Comparison of ENCODE assay signal across 18 cellular contexts in the genomic region with DNA sequence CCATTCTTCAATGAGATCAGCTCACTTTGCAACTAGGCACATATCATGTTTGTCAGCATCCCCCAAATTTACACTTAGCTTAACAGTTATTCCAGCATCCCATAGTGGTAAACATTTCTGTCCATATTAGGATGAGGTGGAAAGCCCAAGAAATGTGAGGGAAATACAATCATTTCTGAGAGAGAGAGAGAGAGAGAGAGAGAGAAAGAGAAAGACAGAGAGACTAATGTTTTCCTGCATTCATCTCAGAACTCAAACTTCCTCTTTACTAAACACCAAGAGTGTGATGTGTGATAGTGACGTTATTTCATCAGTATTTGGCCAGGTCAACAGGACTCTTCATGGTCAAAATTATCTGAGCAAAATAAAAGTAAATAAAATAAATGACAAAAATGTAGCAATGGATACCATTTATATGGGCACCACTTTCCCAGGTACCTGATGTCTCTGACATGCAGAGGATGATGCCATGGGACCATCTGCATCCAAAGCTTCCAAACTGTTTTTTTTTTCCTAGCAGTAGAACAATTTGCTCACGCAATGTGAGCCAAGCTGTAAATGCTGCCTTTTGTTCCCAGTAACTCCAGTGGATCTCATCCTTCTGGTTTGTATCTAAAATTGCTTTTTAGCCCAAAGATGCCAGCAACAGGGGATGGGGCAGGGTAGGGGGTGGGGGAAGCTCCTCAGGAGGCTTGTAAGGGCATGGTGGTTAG. TPM values are rescaled to one million over a fixed set of nuclear protein-coding genes. Genes with fewer than 3 reads are reported as not detected.
DNase-seq lines count a peak whose midpoint lies in the region; ATAC-seq, FAIRE-seq and TF ChIP-seq lines count a peak whose summit lies in the region.
"Had no signal": no experiment of that assay in that cellular context is flagged by ENCODE, and none has a peak within 500 bp of the region (broad histone marks: within the 10 kb centered on the region; RNA-seq: fewer than 3 reads in every experiment).

No MANE protein-coding gene starts in this region.

- no peak overlapping the region for H3K4me3 Mint-ChIP-seq in natural killer cell treated with Interleukin-12 subunit alpha and Interleukin-12 subunit beta and Interleukin-15 and Interleukin-18, amount 100 ng/mL, for 72 hours
- H3K4me3 Mint-ChIP-seq in endodermal cell = no peak overlapping the region
- H3K4me3 Mint-ChIP-seq: activated CD4-positive, alpha-beta memory T cell treated with anti-CD3 and anti-CD28 coated beads for 36 hours; dendritic cell treated with granulocyte-macrophage colony-stimulating factor and Interleukin-4, amounts not matched to agents 40 ng/mL and 50 ng/mL, for 4 days had no signal

- TF ChIP-seq CTCF in GM10248 (IDR thresholded peaks at IDR 0.05; ENCODE audit: control extremely low read depth, extremely low read depth, low read depth, missing control alignments) (no peak), GM12878 (IDR thresholded peaks at IDR 0.05 in 2 of 3, conservative IDR thresholded peaks at IDR 0.05 in 1 of 3; ENCODE audit: control insufficient read depth in 2 of 3, extremely low read depth in 1 of 3, insufficient read depth in 1 of 3, low read depth in 3 of 3, low read length in 3 of 3) (no peak), endodermal cell (conservative IDR thresholded peaks at IDR 0.05) (no peak)

- TF ChIP-seq EP300 in GM12878 (IDR thresholded peaks at IDR 0.05; ENCODE audit: borderline replicate concordance in 1 of 2, control insufficient read depth in 1 of 2, low read depth in 2 of 2, low read length in 2 of 2) = no peak; a peak in 1 of 4 replicates

- H3K4me2 ChIP-seq in GM12878 (ENCODE audit: control insufficient read depth, insufficient read depth) = peak overlapping the region; percentile 7; the same call in 1 of the 2 replicates

- H3K27me3 Mint-ChIP-seq in natural killer cell treated with Interleukin-12 subunit alpha and Interleukin-12 subunit beta and Interleukin-15 and Interleukin-18, amount 100 ng/mL, for 72 hours = no peaks in the 10 kb centered on the region
- H3K27me3 Mint-ChIP-seq in endodermal cell (ENCODE audit: insufficient read depth) = no peaks in the 10 kb centered on the region
- H3K27me3 Mint-ChIP-seq: activated CD4-positive, alpha-beta memory T cell treated with anti-CD3 and anti-CD28 coated beads for 36 hours; dendritic cell treated with granulocyte-macrophage colony-stimulating factor and Interleukin-4, amounts not matched to agents 40 ng/mL and 50 ng/mL, for 4 days had no signal

- DNase-seq in GM10248 (ENCODE audit: extremely low spot score) (peak; percentile 65), GM12878 (ENCODE audit: low read depth, low spot score) (no peak), foreskin melanocyte (no peak), endodermal cell (no peak), NCI-H1105 treated with DMSO at 0.1 percent for 48 hours (lab: John Stamatoyannopoulos, UW) (no peak)
- DNase-seq in natural killer cell treated with Interleukin-12 subunit alpha and Interleukin-12 subunit beta and Interleukin-15 and Interleukin-18, amount 100 ng/mL, for 72 hours (ENCODE audit: low spot score) = no peak
- DNase-seq: activated CD4-positive, alpha-beta memory T cell treated with anti-CD3 and anti-CD28 coated beads for 36 hours; NCI-H2107; NCI-H526 treated with DMSO at 0.1 percent for 48 hours; pancreas had no signal

- H3K4me1 ChIP-seq in GM12878 (ENCODE audit: control insufficient read depth, insufficient read depth, low read length) = peaks cover 8% of the 10 kb centered on the region
- no peaks in the 10 kb centered on the region for H3K4me1 ChIP-seq in endodermal cell (ENCODE audit: control insufficient read depth, insufficient read depth, low read length)
- H3K4me1 ChIP-seq: breast epithelium, HAP-1, pancreas, suprapubic skin had no signal

- in situ Hi-C loops in GM12878 (cut with MboI) = no loop called here

- no peak for TF ChIP-seq RAD21 in GM12878 (IDR thresholded peaks at IDR 0.05; ENCODE audit: insufficient read depth, low read depth, low read length)

- peak overlapping the region; percentile 53 for H2AFZ ChIP-seq in GM12878 (ENCODE audit: control insufficient read depth, low read depth, low read length)

- H3K9ac ChIP-seq in GM12878 (ENCODE audit: control insufficient read depth, insufficient read depth, low read length) (no peak overlapping the region), endodermal cell (ENCODE audit: extremely low read depth, low read length, poor library complexity, severe bottlenecking) (no peak overlapping the region)

- H3K79me2 ChIP-seq in GM12878 (ENCODE audit: control insufficient read depth, insufficient read depth, low read length) = no peaks in the 10 kb centered on the region

- H3K9me3 ChIP-seq in GM12878 (replicated peaks; ENCODE audit: control insufficient read depth, insufficient read depth, low read length) (no peaks in the 10 kb centered on the region; the same call in 2 of the 3 replicates), endodermal cell (ENCODE audit: control insufficient read depth, low read length) (peaks cover 2% of the 10 kb centered on the region)
- H3K9me3 ChIP-seq: breast epithelium, HAP-1, pancreas, suprapubic skin had no signal

- H3K4me3 ChIP-seq in GM12878 (no peak overlapping the region), endodermal cell (ENCODE audit: low read length) (no peak overlapping the region)
- H3K4me3 ChIP-seq: breast epithelium, HAP-1, pancreas, suprapubic skin had no signal

- peak; percentile 69 for ATAC-seq in GM19035 (IDR thresholded peaks at IDR 0.05; ENCODE audit: unreplicated experiment)
- peak; percentile 67 for ATAC-seq in HG03521 (IDR thresholded peaks at IDR 0.05; ENCODE audit: unreplicated experiment)
- peak; percentile 98 for ATAC-seq in GM12878
- ATAC-seq in natural killer cell treated with Interleukin-12 subunit alpha and Interleukin-12 subunit beta and Interleukin-15 and Interleukin-18, amount 100 ng/mL, for 72 hours = no peak
- ATAC-seq: pancreas, SK-N-SH treated with all-trans-retinoic acid at 6 μM for 48 hours had no signal

- FAIRE-seq in GM12878 (lab: Jason Lieb, UNC) = peak; percentile 91
- FAIRE-seq: pancreas, TTC549 had no signal

- H4K20me1 ChIP-seq in GM12878 (ENCODE audit: control insufficient read depth, insufficient read depth) = no peaks in the 10 kb centered on the region

- no peak for TF ChIP-seq POLR2A in GM12878 (IDR thresholded peaks at IDR 0.05; ENCODE audit: low read depth, low read length)

- H3K4me1 Mint-ChIP-seq in natural killer cell treated with Interleukin-12 subunit alpha and Interleukin-12 subunit beta and Interleukin-15 and Interleukin-18, amount 100 ng/mL, for 72 hours (ENCODE audit: low read depth in 2 of 2) = peaks cover 4 to 8% of the 10 kb centered on the region in 2 donors
- H3K4me1 Mint-ChIP-seq in endodermal cell = no peaks in the 10 kb centered on the region

- intact Hi-C loops in GM12878 (cut with micrococcal nuclease; ENCODE audit: unreplicated experiment) = no loop called here

- H3K36me3 Mint-ChIP-seq in natural killer cell treated with Interleukin-12 subunit alpha and Interleukin-12 subunit beta and Interleukin-15 and Interleukin-18, amount 100 ng/mL, for 72 hours = no peaks in the 10 kb centered on the region
- peaks cover 16% of the 10 kb centered on the region for H3K36me3 Mint-ChIP-seq in endodermal cell (ENCODE audit: low read depth)
- H3K36me3 Mint-ChIP-seq: activated CD4-positive, alpha-beta memory T cell treated with anti-CD3 and anti-CD28 coated beads for 36 hours had no signal

- H3K27ac ChIP-seq in GM12878 (ENCODE audit: control insufficient read depth, insufficient read depth) (peak overlapping the region; percentile 61), endodermal cell (ENCODE audit: low read depth, low read length) (no peak overlapping the region)
- H3K27ac ChIP-seq: breast epithelium, pancreas, suprapubic skin had no signal

- no peak overlapping the region for H3K27ac Mint-ChIP-seq in natural killer cell treated with Interleukin-12 subunit alpha and Interleukin-12 subunit beta and Interleukin-15 and Interleukin-18, amount 100 ng/mL, for 72 hours
- no peak overlapping the region for H3K27ac Mint-ChIP-seq in endodermal cell
- H3K27ac Mint-ChIP-seq: activated CD4-positive, alpha-beta memory T cell treated with anti-CD3 and anti-CD28 coated beads for 36 hours had no signal

- H3K27me3 ChIP-seq in GM12878 (replicated peaks in 1 of 2; ENCODE audit: control insufficient read depth in 2 of 2, insufficient read depth in 2 of 2, low read length in 1 of 2) (no peaks in the 10 kb centered on the region), endodermal cell (ENCODE audit: control insufficient read depth, insufficient read depth, low read length, poor library complexity, severe bottlenecking) (no peaks in the 10 kb centered on the region)
- H3K27me3 ChIP-seq: breast epithelium, pancreas, suprapubic skin had no signal

- CTCF ChIA-PET in GM10248 (lab: Yijun Ruan, JAX) (interaction anchor here (0.6 to 2.8 kb wide), 10 partner anchors 8 to 59 kb away, joined by 3 to 16 read pairs (median 4); no protein-coding TSS in a partner anchor), GM12878 (lab: Yijun Ruan, JAX) (interaction anchor here (0.7 to 1.9 kb wide), 8 partner anchors 9 to 406 kb away, joined by 3 to 14 read pairs (median 3); no protein-coding TSS in a partner anchor)

- RAD21 ChIA-PET in GM12878 (lab: Charles Lee; ENCODE audit: unreplicated experiment) = interaction anchor here (0.8 to 2.8 kb wide), 7 partner anchors 8 to 249 kb away, joined by 3 to 21 read pairs (median 3); no protein-coding TSS in a partner anchor

- SMC1A ChIA-PET in GM12878 (lab: Charles Lee; ENCODE audit: uncharacterized antibody, unreplicated experiment) = interaction anchor here (0.6 to 2.4 kb wide), 24 partner anchors 9 to 255 kb away, joined by 3 to 9 read pairs (median 4); a partner anchor contains a TSS

- POLR2A ChIA-PET in GM10248 (lab: Yijun Ruan, JAX) = interaction anchor here (0.7 kb wide), 1 partner anchor 12 kb away, joined by 3 read pairs; no protein-coding TSS in a partner anchor
- POLR2A ChIA-PET in GM12878 (lab: Charles Lee) = interaction anchor here (0.6 to 2.4 kb wide), 9 partner anchors 9 to 333 kb away, joined by 3 to 7 read pairs (median 4); no protein-coding TSS in a partner anchor

- H3K36me3 ChIP-seq in GM12878 (ENCODE audit: control insufficient read depth in 2 of 2, insufficient read depth in 2 of 2, low read length in 1 of 2) (no peaks in the 10 kb centered on the region), endodermal cell (ENCODE audit: control insufficient read depth, insufficient read depth, low read length) (no peaks in the 10 kb centered on the region)
- H3K36me3 ChIP-seq: breast epithelium, HAP-1, pancreas, suprapubic skin had no signal

- no TSS peak for BruUV-seq in GM12878 (replicated peaks; lab: Mats Ljungman, UMichigan)

- WGBS in GM12878 (ENCODE audit: insufficient coverage, insufficient replicate concordance, low lambda C conversion rate, missing lambda C conversion rate) = 50% methylated on average over 2 of the region's 2 CpGs
- 92 to 96% methylated on average over 1 to 2 of the region's 2 CpGs for WGBS in endodermal cell (ENCODE audit: insufficient coverage in 1 of 2, insufficient read length in 1 of 2), 2 experiments

- no peaks in the 10 kb centered on the region for H3K9me3 Mint-ChIP-seq in natural killer cell treated with Interleukin-12 subunit alpha and Interleukin-12 subunit beta and Interleukin-15 and Interleukin-18, amount 100 ng/mL, for 72 hours
- peaks cover 1% of the 10 kb centered on the region for H3K9me3 Mint-ChIP-seq in endodermal cell
- H3K9me3 Mint-ChIP-seq: activated CD4-positive, alpha-beta memory T cell treated with anti-CD3 and anti-CD28 coated beads for 36 hours had no signal

RNA-seq across cellular contexts. Expression of a gene that starts 32.9 kb away (rescaled TPM):
- 14.9 and 17.1 TPM in 2 replicates for total RNA-seq in GM12878 (2013; cell fraction: nucleolus; rRNA removed)
- 61.1 and 71.6 TPM in 2 replicates for total RNA-seq in GM12878 (2014; rRNA removed)
- total RNA-seq in GM12878 (2014; rRNA removed; fragmentation: Illumina TruSeq; extraction: Trizol) = 51.1 and 54.0 TPM in 2 replicates
- total RNA-seq in GM12878 (2021) = 58.3 and 61.4 TPM in 2 replicates
- 50.0 TPM for polyA plus RNA-seq in GM12878 (2011; ENCODE audit: low read depth)
- 0.97 and 2.5 TPM in 2 replicates for polyA plus RNA-seq in GM12878 (2011; rRNA removed)
- 2.2 and 2.6 TPM in 2 replicates for polyA plus RNA-seq in GM12878 (2011; cell fraction: cytosol; rRNA removed)
- polyA plus RNA-seq in GM12878 (2011; cell fraction: nucleus; rRNA removed) = 2.5 and 2.6 TPM in 2 replicates
- 58.3 and 69.9 TPM in 2 replicates for polyA plus RNA-seq in GM12878 (2012)
- polyA plus RNA-seq in GM12878 (2014; fragmentation: Illumina TruSeq; extraction: Trizol) = 59.1 and 62.6 TPM in 2 replicates
- 10 to 100 TPM; 39.8 to 46.1 TPM for polyA plus RNA-seq in GM12878 (2014; fragmentation: Nextera tagmentation; extraction: Ambion mirVana)
- polyA plus RNA-seq in GM12878 (2014; rRNA removed) = 65.8 and 70.5 TPM in 2 replicates
- polyA plus RNA-seq in GM12878 (2016; fragmentation: Nextera tagmentation; extraction: Ambion mirVana) = 10 to 100 TPM; 40.4 to 44.2 TPM
- 2.0 and 2.6 TPM in 2 replicates for polyA minus RNA-seq in GM12878 (2011; rRNA and poly(A)+ RNA removed)
- polyA minus RNA-seq in GM12878 (2011; cell fraction: cytosol; rRNA and poly(A)+ RNA removed) = 1.5 and 1.6 TPM in 2 replicates
- 2.2 and 5.4 TPM in 2 replicates for polyA minus RNA-seq in GM12878 (2011; cell fraction: nucleus; rRNA and poly(A)+ RNA removed)
- 1 to 10 TPM; 2.7 to 4.7 TPM for total RNA-seq in natural killer cell treated with Interleukin-12 subunit alpha and Interleukin-12 subunit beta and Interleukin-15 and Interleukin-18, amount 100 ng/mL, for 72 hours
- total RNA-seq in endodermal cell = 10 to 100 TPM; 17.3 to 18.6 TPM
- polyA plus RNA-seq in endodermal cell (2013, experiment 1 of 2) = 4.2 TPM
- polyA plus RNA-seq in endodermal cell (2013, experiment 2 of 2) = 4.1 TPM

Comparison
In these comparisons a context has a peak if more than half of its experiments do, and no peak if none do; other contexts are left out.
1. ATAC-seq: peak in GM19035 (single experiment), HG03521 (single experiment) and GM12878 (single experiment); none in natural killer cell treated with Interleukin-12 subunit alpha and Interleukin-12 subunit beta and Interleukin-15 and Interleukin-18, amount 100 ng/mL, for 72 hours (0 of 2).